In genomic region chr18:78546281-78546680, GRCh38 we compare ENCODE assay signal across 34 cellular contexts.
DNase-seq lines count a peak whose midpoint lies in the region; ATAC-seq and TF ChIP-seq lines count a peak whose summit lies in the region.
"Had no signal": no experiment of that assay in that cellular context is flagged by ENCODE, and none has a peak within 500 bp of the region (broad histone marks: within the 10 kb centered on the region; RNA-seq: fewer than 3 reads in every experiment).

No MANE protein-coding gene starts in this region.

- H3K36me3 Mint-ChIP-seq in endothelial cell (ENCODE audit: low read depth, unreplicated experiment) = peaks cover 37% of the 10 kb centered on the region
- peaks cover 5% of the 10 kb centered on the region for H3K36me3 Mint-ChIP-seq in Caco-2 (ENCODE audit: insufficient read depth, unreplicated experiment)
- H3K36me3 Mint-ChIP-seq: CD14-positive monocyte; CD4-positive, alpha-beta memory T cell; CD4-positive, CD25-positive, alpha-beta regulatory T cell; CD8-positive, alpha-beta memory T cell; CD8-positive, alpha-beta T cell had no signal

- peaks cover 58% of the 10 kb centered on the region for H3K9me3 Mint-ChIP-seq in endothelial cell (ENCODE audit: unreplicated experiment)
- H3K9me3 Mint-ChIP-seq in Caco-2 (ENCODE audit: unreplicated experiment) = peaks cover 17% of the 10 kb centered on the region
- H3K9me3 Mint-ChIP-seq: CD8-positive, alpha-beta T cell had no signal

- peak overlapping the region; percentile 67 for H3K27ac Mint-ChIP-seq in endothelial cell (ENCODE audit: unreplicated experiment)
- H3K27ac Mint-ChIP-seq in Caco-2 (ENCODE audit: unreplicated experiment) = no peak overlapping the region
- H3K27ac Mint-ChIP-seq: B cell; CD14-positive monocyte; CD4-positive, alpha-beta memory T cell; CD4-positive, alpha-beta T cell; CD4-positive, CD25-positive, alpha-beta regulatory T cell; CD8-positive, alpha-beta memory T cell; CD8-positive, alpha-beta T cell had no signal

- H3K4me3 ChIP-seq in esophagus muscularis mucosa = no peak overlapping the region
- no peak overlapping the region for H3K4me3 ChIP-seq in testis
- no peak overlapping the region for H3K4me3 ChIP-seq in foreskin fibroblast (ENCODE audit: low read depth in 1 of 2, low read length in 2 of 2)
- no peak overlapping the region for H3K4me3 ChIP-seq in Caco-2 (ENCODE audit: low read depth, low read length)
- H3K4me3 ChIP-seq: A549; BLaER1; BLaER1 treated with 17β-estradiol and CSF1 and Interleukin-3, amounts not matched to agents 10 nM and 100 nM had no signal

- intact Hi-C loops in esophagus muscularis mucosa (cut with DNase I) = no loop called here
- intact Hi-C loops in posterior vena cava (cut with DNase I) = no loop called here
- intact Hi-C loops in testis (cut with DNase I; ENCODE audit: low total_unique reads) = no loop called here
- intact Hi-C loops in Caco-2 (cut with micrococcal nuclease; ENCODE audit: unreplicated experiment) = no loop called here

- H3K27me3 Mint-ChIP-seq in endothelial cell (ENCODE audit: unreplicated experiment) (peaks cover 12% of the 10 kb centered on the region), Caco-2 (ENCODE audit: insufficient read depth, unreplicated experiment) (no peaks in the 10 kb centered on the region)
- H3K27me3 Mint-ChIP-seq: B cell; CD4-positive, alpha-beta T cell; CD4-positive, CD25-positive, alpha-beta regulatory T cell; CD8-positive, alpha-beta memory T cell had no signal

- no peak for TF ChIP-seq CTCF in endothelial cell (IDR thresholded peaks at IDR 0.05; ENCODE audit: unreplicated experiment)
- TF ChIP-seq CTCF in esophagus muscularis mucosa (IDR thresholded peaks at IDR 0.05) = no peak
- TF ChIP-seq CTCF in testis (IDR thresholded peaks at IDR 0.05) = no peak
- no peak for TF ChIP-seq CTCF in foreskin fibroblast (IDR thresholded peaks at IDR 0.05; ENCODE audit: low read depth, low read length)
- TF ChIP-seq CTCF in Caco-2 (IDR thresholded peaks at IDR 0.05; ENCODE audit: insufficient read depth in 1 of 2, low read depth in 1 of 2, low read length in 1 of 2, severe bottlenecking in 1 of 2, unreplicated experiment in 1 of 2) = no peak

- H3K27ac ChIP-seq in esophagus muscularis mucosa (replicated peaks in 1 of 4) = no peak overlapping the region
- peak overlapping the region in 1 of 2 donors; percentile 41 for H3K27ac ChIP-seq in testis
- H3K27ac ChIP-seq: 22Rv1; A549; BLaER1; BLaER1 treated with 17β-estradiol and CSF1 and Interleukin-3, amounts not matched to agents 10 nM and 100 nM; C4-2B had no signal

- no peak for TF ChIP-seq EP300 in esophagus muscularis mucosa (IDR thresholded peaks at IDR 0.05)

- BruUV-seq in Caco-2 (replicated peaks; lab: Mats Ljungman, UMichigan) = no TSS peak

- TF ChIP-seq POLR2A in esophagus muscularis mucosa (IDR thresholded peaks at IDR 0.05; ENCODE audit: low read depth) (no peak), testis (IDR thresholded peaks at IDR 0.05) (no peak)

- no peak for ATAC-seq in GM19455 (IDR thresholded peaks at IDR 0.05; ENCODE audit: unreplicated experiment)
- ATAC-seq: A549; CD8-positive, alpha-beta T cell had no signal

- H3K4me1 Mint-ChIP-seq in endothelial cell (ENCODE audit: unreplicated experiment) (no peaks in the 10 kb centered on the region), Caco-2 (ENCODE audit: low read depth, unreplicated experiment) (no peaks in the 10 kb centered on the region)
- H3K4me1 Mint-ChIP-seq: B cell; CD8-positive, alpha-beta memory T cell had no signal

- POLR2A ChIA-PET in Caco-2 (lab: Charles Lee) = no interaction called here

- 63% methylated on average over 5 of the region's 5 CpGs for whole genome bisulfite sequencing in esophagus muscularis mucosa
- WGBS in testis, 2 donors = 31 to 34% methylated on average over 5 of the region's 5 CpGs

- DNase-seq in endothelial cell (ENCODE audit: low spot score) = no peak
- peak; percentile 29 for DNase-seq in esophagus muscularis mucosa (ENCODE audit: extremely low spot score)
- peak; percentile 12 for DNase-seq in posterior vena cava (ENCODE audit: low spot score)
- peak; percentile 37 for DNase-seq in testis
- no peak for DNase-seq in foreskin fibroblast
- no peak for DNase-seq in NCI-H524 (lab: John Stamatoyannopoulos, UW)
- DNase-seq in Caco-2 = no peak
- DNase-seq: 8988T; ACHN; AML-193; BE2C; C1 segment of cervical spinal cord; Calu3; CD4-positive, alpha-beta memory T cell; CD4-positive, alpha-beta T cell; CD4-positive, CD25-positive, alpha-beta regulatory T cell; CD8-positive, alpha-beta memory T cell; CD8-positive, alpha-beta T cell; COR-L47; DMS 273 treated with DMSO at 0.1 percent for 48 hours; DMS153; DMS53; DMS79; DMS79 treated with DMSO at 0.1 percent for 48 hours; DND-41; EL had no signal

- H3K9me3 ChIP-seq in esophagus muscularis mucosa (no peaks in the 10 kb centered on the region), testis (no peaks in the 10 kb centered on the region), Caco-2 (no peaks in the 10 kb centered on the region)
- H3K9me3 ChIP-seq: A549, BE2C, BLaER1 had no signal

- H3K4me1 ChIP-seq in esophagus muscularis mucosa (peaks cover 8 to 12% (median 11%) of the 10 kb centered on the region in 4 donors), testis (peaks cover 11% of the 10 kb centered on the region), Caco-2 (no peaks in the 10 kb centered on the region)
- H3K4me1 ChIP-seq: A549, BE2C had no signal

- H3K27me3 ChIP-seq in esophagus muscularis mucosa = peaks cover 0 to 12% (median 0%) of the 10 kb centered on the region in 4 donors
- no peaks in the 10 kb centered on the region for H3K27me3 ChIP-seq in testis
- H3K27me3 ChIP-seq in Caco-2 (replicated peaks; ENCODE audit: control insufficient read depth, insufficient read depth, low read length) = no peaks in the 10 kb centered on the region
- H3K27me3 ChIP-seq: BE2C; BLaER1; BLaER1 treated with 17β-estradiol and CSF1 and Interleukin-3, amounts not matched to agents 10 nM and 100 nM had no signal

- no peak overlapping the region for H3K4me3 Mint-ChIP-seq in endothelial cell (ENCODE audit: unreplicated experiment)
- no peak overlapping the region for H3K4me3 Mint-ChIP-seq in Caco-2 (ENCODE audit: unreplicated experiment)
- H3K4me3 Mint-ChIP-seq: B cell; CD14-positive monocyte; CD4-positive, alpha-beta memory T cell; CD4-positive, alpha-beta T cell; CD4-positive, CD25-positive, alpha-beta regulatory T cell; CD8-positive, alpha-beta memory T cell; CD8-positive, alpha-beta T cell had no signal

- H3K36me3 ChIP-seq in esophagus muscularis mucosa = no peaks in the 10 kb centered on the region
- no peaks in the 10 kb centered on the region for H3K36me3 ChIP-seq in testis (ENCODE audit: low read depth, missing control alignments)
- no peaks in the 10 kb centered on the region for H3K36me3 ChIP-seq in Caco-2 (ENCODE audit: control insufficient read depth, insufficient read depth, low read length)
- H3K36me3 ChIP-seq: BE2C; BLaER1; BLaER1 treated with 17β-estradiol and CSF1 and Interleukin-3, amounts not matched to agents 10 nM and 100 nM had no signal

- CTCF ChIA-PET in Caco-2 (lab: Charles Lee) = no interaction called here

Comparison
In these comparisons a context has a peak if more than half of its experiments do, and no peak if none do; other contexts are left out.
1. DNase-seq: peak in esophagus muscularis mucosa (single experiment), posterior vena cava (single experiment) and testis (single experiment); none in endothelial cell (single experiment), foreskin fibroblast (0 of 2), NCI-H524 (0 of 2) and Caco-2 (0 of 2).